27 cellular contexts compared by ENCODE assay signal in genomic region chr2:23806201-23806600, GRCh38.
"Had no signal": no experiment of that assay in that cellular context is flagged by ENCODE, and none has a peak within 500 bp of the region (broad histone marks: within the 10 kb centered on the region; RNA-seq: fewer than 3 reads in every experiment).

No MANE protein-coding gene starts in this region.

- H3K27me3 ChIP-seq: heart right ventricle, neutrophil, right lobe of liver, suprapubic skin, transverse colon, upper lobe of right lung, uterus had no signal

- H2AFZ ChIP-seq: parathyroid adenoma had no signal

- H3K4me1 ChIP-seq: parathyroid adenoma, right lobe of liver, transverse colon, uterus had no signal

- H3K27ac ChIP-seq: coronary artery, heart right ventricle, neutrophil, parathyroid adenoma, right lobe of liver, suprapubic skin, transverse colon, upper lobe of right lung, uterus had no signal

- ATAC-seq: effector memory CD8-positive, alpha-beta T cell; heart right ventricle; left colon; mucosa of descending colon; natural killer cell treated with Interleukin-12 subunit alpha and Interleukin-12 subunit beta and Interleukin-15 and Interleukin-18, amount 100 ng/mL, for 72 hours; right lobe of liver; stimulated activated naive B cell treated with anti-CD40 and anti-IgM and Interleukin-4, amounts not matched to agents 10 μg/mL and 1 μg/mL and 100 μg/mL, for 72 hours; upper lobe of right lung had no signal

- H3K9me3 ChIP-seq: heart right ventricle, mucosa of descending colon, neutrophil, right lobe of liver, suprapubic skin, transverse colon, upper lobe of right lung, uterus had no signal

- FAIRE-seq: endometrium, islet of Langerhans, small intestine had no signal

- H3K4me3 ChIP-seq: coronary artery, heart right ventricle, lung, mucosa of descending colon, right lobe of liver, suprapubic skin, transverse colon, upper lobe of right lung, uterus had no signal

- H3K79me2 ChIP-seq: parathyroid adenoma had no signal

- H3K9ac ChIP-seq: parathyroid adenoma had no signal

- DNase-seq: dermis blood vessel endothelial cell; effector memory CD8-positive, alpha-beta T cell; foreskin fibroblast; glutamatergic neuron; heart right ventricle; hippocampal formation; kidney glomerular epithelial cell; left colon; mesenchymal stem cell; mucosa of descending colon; naive B cell; right lobe of liver; small intestine; stimulated activated CD4-positive, alpha-beta T cell treated with anti-CD3 and anti-CD28 coated beads, Interleukin-15, amount 100 ng/mL, for 24 hours; stimulated activated CD4-positive, alpha-beta T cell treated with anti-CD3 and anti-CD28 coated beads, Interleukin-2, amount 100 ng/mL, for 48 hours; stimulated activated naive B cell treated with anti-CD40 and anti-IgM and Interleukin-4, amounts not matched to agents 10 μg/mL and 1 μg/mL and 100 μg/mL, for 72 hours; transverse colon; upper lobe of right lung; uterus had no signal
